Comparison of ENCODE assay signal across 9 cellular contexts in genomic region chr9:107284636-107285035, GRCh38. TPM values are rescaled to one million over a fixed set of nuclear protein-coding genes. Genes with fewer than 3 reads are reported as not detected.
DNase-seq lines count a peak whose midpoint lies in the region; ATAC-seq, FAIRE-seq and TF ChIP-seq lines count a peak whose summit lies in the region.
"Had no signal": no experiment of that assay in that cellular context is flagged by ENCODE, and none has a peak within 500 bp of the region (broad histone marks: within the 10 kb centered on the region; RNA-seq: fewer than 3 reads in every experiment).

No MANE protein-coding gene starts in this region.

- peaks cover 5% of the 10 kb centered on the region for H3K36me3 Mint-ChIP-seq in astrocyte (ENCODE audit: low read depth, unreplicated experiment)

- peak overlapping the region in 11 of 12 donors; percentile 72 to 99 (median 87) for H3K4me3 ChIP-seq in heart left ventricle
- H3K4me3 ChIP-seq in astrocyte (ENCODE audit: insufficient read depth, low read depth, low read length): peak overlapping the region; percentile 96
- peak overlapping the region; percentile 58 to 98 for H3K4me3 ChIP-seq in uterus

- H3K27me3 ChIP-seq in heart left ventricle (no peaks in the 10 kb centered on the region), astrocyte (ENCODE audit: insufficient read depth, low read length) (no peaks in the 10 kb centered on the region), uterus (no peaks in the 10 kb centered on the region)

- no peak for DNase-seq in heart left ventricle
- no peak for DNase-seq in left cardiac atrium
- no peak for DNase-seq in astrocyte (ENCODE audit: low read depth)
- DNase-seq in medulla oblongata (ENCODE audit: extremely low spot score): peak; percentile 7
- DNase-seq in uterus: no peak
- no peak for DNase-seq in NCI-H774 (lab: John Stamatoyannopoulos, UW)
- DNase-seq in DMS114 treated with DMSO at 0.1 percent for 48 hours (lab: John Stamatoyannopoulos, UW; ENCODE audit: unreplicated experiment): no peak
- DNase-seq in DMS 273 (lab: John Stamatoyannopoulos, UW; ENCODE audit: unreplicated experiment): no peak

- FAIRE-seq in astrocyte (lab: Jason Lieb, UNC): no peak
- FAIRE-seq: TTC549 had no signal

- no peaks in the 10 kb centered on the region for H3K27me3 Mint-ChIP-seq in astrocyte (ENCODE audit: low read depth, unreplicated experiment)

- H3K4me3 Mint-ChIP-seq in astrocyte (ENCODE audit: unreplicated experiment): peak overlapping the region; percentile 99

- TF ChIP-seq POLR2A in heart left ventricle (IDR thresholded peaks at IDR 0.05): no peak
- TF ChIP-seq POLR2A in uterus (IDR thresholded peaks at IDR 0.05): no peak

- H3K27ac Mint-ChIP-seq in astrocyte (ENCODE audit: unreplicated experiment): peak overlapping the region; percentile 96

- H3K79me2 ChIP-seq in astrocyte (ENCODE audit: insufficient read depth, low read length): peaks cover 66% of the 10 kb centered on the region

- TF ChIP-seq CTCF in heart left ventricle (IDR thresholded peaks at IDR 0.05) (no peak), astrocyte (IDR thresholded peaks at IDR 0.05; ENCODE audit: insufficient read depth, low read depth, low read length) (no peak), uterus (IDR thresholded peaks at IDR 0.05) (no peak)

- peak overlapping the region; percentile 95 for H3K4me2 ChIP-seq in astrocyte (ENCODE audit: low read length)

- intact Hi-C loops in heart left ventricle (cut with DNase I): loop anchor here in 3 of 10 donors (5.0 to 10.0 kb wide), 4 partner anchors 38 to 58 kb away; no protein-coding TSS in a partner anchor
- intact Hi-C loops in left cardiac atrium (cut with DNase I): no loop called here
- intact Hi-C loops in uterus (cut with DNase I; ENCODE audit: low total_unique reads): no loop called here

- ATAC-seq in heart left ventricle: no peak
- no peak for ATAC-seq in left cardiac atrium

- H3K9me3 Mint-ChIP-seq in astrocyte (ENCODE audit: unreplicated experiment): no peaks in the 10 kb centered on the region

- H3K4me1 ChIP-seq in heart left ventricle: peaks cover 0 to 55% (median 34%) of the 10 kb centered on the region in 12 donors
- H3K4me1 ChIP-seq in astrocyte (ENCODE audit: insufficient read depth, low read length): peaks cover 17% of the 10 kb centered on the region
- H3K4me1 ChIP-seq in uterus: peaks cover 0 to 3% of the 10 kb centered on the region in 2 donors

- H3K27ac ChIP-seq in heart left ventricle: peak overlapping the region in 11 of 12 donors; percentile 36 to 100 (median 99)
- H3K27ac ChIP-seq in astrocyte (ENCODE audit: low read depth, low read length): peak overlapping the region; percentile 98
- H3K27ac ChIP-seq in uterus: peak overlapping the region; percentile 98 to 99

- H3K9me3 ChIP-seq in heart left ventricle: no peaks in the 10 kb centered on the region
- H3K9me3 ChIP-seq in astrocyte (ENCODE audit: insufficient read depth, low read depth, low read length): no peaks in the 10 kb centered on the region
- no peaks in the 10 kb centered on the region for H3K9me3 ChIP-seq in uterus

- WGBS in heart left ventricle, 4 donors: 2 to 3% (median 3%) methylated on average over 6 of the region's 6 CpGs

- no peak overlapping the region for H2AFZ ChIP-seq in astrocyte (ENCODE audit: low read depth, low read length)

- H3K36me3 ChIP-seq in heart left ventricle (no peaks in the 10 kb centered on the region), astrocyte (ENCODE audit: insufficient read depth, low read length) (no peaks in the 10 kb centered on the region), uterus (no peaks in the 10 kb centered on the region)

- peaks cover 60% of the 10 kb centered on the region for H4K20me1 ChIP-seq in astrocyte (ENCODE audit: insufficient read depth, low read length)

- H3K4me1 Mint-ChIP-seq in astrocyte (ENCODE audit: low read depth, unreplicated experiment): peaks cover 26% of the 10 kb centered on the region

- peak overlapping the region; percentile 97 for H3K9ac ChIP-seq in astrocyte (ENCODE audit: low read length)

RNA-seq across cellular contexts. Expression of gene RAD23B, which starts 1.6 kb away (rescaled TPM):
- total RNA-seq in heart left ventricle (100 to 1,000 TPM in 6 of 9 donors, 10 to 100 TPM in 3; 84.4 to 144 (median 105) TPM), left cardiac atrium (10 to 100 TPM; 87.6 to 88.7 TPM), astrocyte (163 and 205 TPM in 2 replicates), uterus (10 to 100 TPM; 39.5 to 92.9 (median 63.8) TPM)
- polyA plus RNA-seq in heart left ventricle: 100 to 1,000 TPM in 1 of 2 donors, 10 to 100 TPM in 1; 39.8 to 111 TPM
